17 cellular contexts compared by ENCODE assay signal in genomic region chr6:157023958-157024357, GRCh38.
DNase-seq lines count a peak whose midpoint lies in the region; FAIRE-seq and TF ChIP-seq lines count a peak whose summit lies in the region.
"Had no signal": no experiment of that assay in that cellular context is flagged by ENCODE, and none has a peak within 500 bp of the region (broad histone marks: within the 10 kb centered on the region; RNA-seq: fewer than 3 reads in every experiment).

No MANE protein-coding gene starts in this region.

- H3K4ac ChIP-seq in mesendoderm (ENCODE audit: low read depth, low read length), result no peak overlapping the region

- no peak overlapping the region for H3K9ac ChIP-seq in astrocyte (ENCODE audit: low read length)
- H3K9ac ChIP-seq in mesendoderm (ENCODE audit: low read length), result no peak overlapping the region
- H3K9ac ChIP-seq in MM.1S (ENCODE audit: low read length), result no peak overlapping the region
- H3K9ac ChIP-seq: parathyroid adenoma had no signal

- H3K36me3 ChIP-seq in astrocyte (ENCODE audit: insufficient read depth, low read length), result no peaks in the 10 kb centered on the region
- H3K36me3 ChIP-seq in transverse colon, result no peaks in the 10 kb centered on the region
- no peaks in the 10 kb centered on the region for H3K36me3 ChIP-seq in mesendoderm (ENCODE audit: control insufficient read depth, insufficient read depth, low read length)
- H3K36me3 ChIP-seq in MM.1S (replicated peaks; ENCODE audit: insufficient read depth, low read length), result no peaks in the 10 kb centered on the region
- H3K36me3 ChIP-seq: colonic mucosa had no signal

- in situ Hi-C loops in transverse colon (cut with MboI; ENCODE audit: low pct_ligation_motif_present in 1 of 4, low pct_unique_long_range_greater_than_20kb in 1 of 4, low sequenced_read_pairs in 3 of 4), result loop anchor here in 2 of 4 donors (10.0 to 25.0 kb wide), 2 partner anchors 239 to 337 kb away; no protein-coding TSS in a partner anchor

- 40 to 48% methylated on average over 2 of the region's 2 CpGs for WGBS in transverse colon (ENCODE audit: low coverage in 1 of 2), 2 donors
- no CpG with 5 or more reads among the region's 2 CpGs for WGBS in mesendoderm (ENCODE audit: extremely low coverage, insufficient coverage, low lambda C conversion rate)

- H3K9me2 ChIP-seq in MM.1S (replicated peaks; ENCODE audit: insufficient read depth, low read length), result no peaks in the 10 kb centered on the region

- H3K4me1 ChIP-seq in astrocyte (ENCODE audit: insufficient read depth, low read length) (peaks cover 3% of the 10 kb centered on the region), transverse colon (peaks cover 7 to 38% (median 18%) of the 10 kb centered on the region in 4 donors), mesendoderm (ENCODE audit: control insufficient read depth, low read depth, low read length) (peaks cover 6% of the 10 kb centered on the region), MM.1S (ENCODE audit: low read length) (peaks cover 7% of the 10 kb centered on the region)
- H3K4me1 ChIP-seq: colonic mucosa had no signal

- H3K36me3 Mint-ChIP-seq in astrocyte (ENCODE audit: low read depth, unreplicated experiment), result peaks cover 7% of the 10 kb centered on the region
- H3K36me3 Mint-ChIP-seq: activated naive CD8-positive, alpha-beta T cell; immature natural killer cell had no signal

- H3K9me3 ChIP-seq in astrocyte (ENCODE audit: insufficient read depth, low read depth, low read length) (no peaks in the 10 kb centered on the region), transverse colon (no peaks in the 10 kb centered on the region), MM.1S (replicated peaks; ENCODE audit: insufficient read depth, low read length) (no peaks in the 10 kb centered on the region)
- H3K9me3 ChIP-seq: colonic mucosa had no signal

- no peak overlapping the region for H4K5ac ChIP-seq in mesendoderm (ENCODE audit: low read length)

- peaks cover 11% of the 10 kb centered on the region for H3F3A ChIP-seq in MM.1S (ENCODE audit: insufficient read depth, low read length)

- H3K27ac Mint-ChIP-seq in astrocyte (ENCODE audit: unreplicated experiment), result no peak overlapping the region
- H3K27ac Mint-ChIP-seq: activated naive CD8-positive, alpha-beta T cell had no signal

- H2BK15ac ChIP-seq in mesendoderm (replicated peaks; ENCODE audit: low read depth), result no peak overlapping the region

- no peak overlapping the region for H2BK5ac ChIP-seq in mesendoderm (ENCODE audit: low read length)

- DNase-seq in LNCaP clone FGC (ENCODE audit: low read depth), result no peak
- DNase-seq in astrocyte (ENCODE audit: low read depth), result peak; percentile 81
- peak; percentile 63 for DNase-seq in left kidney (ENCODE audit: low read depth, low spot score)
- no peak for DNase-seq in transverse colon
- DNase-seq in HK-2 (ENCODE audit: unreplicated experiment), result no peak
- DNase-seq in mesendoderm, result no peak
- DNase-seq in MM.1S, result no peak
- DNase-seq: CD4-positive, alpha-beta memory T cell; colonic mucosa; GDM1; GOT3; immature natural killer cell; stimulated activated CD4-positive, alpha-beta T cell treated with anti-CD3 and anti-CD28 coated beads, Interleukin-2, amount 100 ng/mL, for 24 hours had no signal

- H3K18ac ChIP-seq in mesendoderm (ENCODE audit: low read length), result no peak overlapping the region

- H4K20me1 ChIP-seq in astrocyte (ENCODE audit: insufficient read depth, low read length) (peaks cover 40% of the 10 kb centered on the region), MM.1S (ENCODE audit: insufficient read depth, low read length) (no peaks in the 10 kb centered on the region)

- no peak for TF ChIP-seq POLR2A in transverse colon (IDR thresholded peaks at IDR 0.05)

- no peak for FAIRE-seq in astrocyte (lab: Jason Lieb, UNC)
- FAIRE-seq: GM18507 had no signal

- H3K27me3 Mint-ChIP-seq in astrocyte (ENCODE audit: low read depth, unreplicated experiment), result no peaks in the 10 kb centered on the region
- H3K27me3 Mint-ChIP-seq: activated naive CD8-positive, alpha-beta T cell; CD4-positive, alpha-beta memory T cell had no signal

- H3K4me2 ChIP-seq in astrocyte (ENCODE audit: low read length) (no peak overlapping the region), mesendoderm (ENCODE audit: low read length) (no peak overlapping the region), MM.1S (ENCODE audit: low read depth, low read length) (no peak overlapping the region)

- H2AFZ ChIP-seq in astrocyte (ENCODE audit: low read depth, low read length), result no peak overlapping the region
- H2AFZ ChIP-seq in MM.1S (ENCODE audit: low read length), result no peak overlapping the region
- H2AFZ ChIP-seq: parathyroid adenoma had no signal

- H3K27ac ChIP-seq in astrocyte (ENCODE audit: low read depth, low read length) (no peak overlapping the region), transverse colon (peak overlapping the region in 3 of 4 donors; percentile 30 to 100 (median 98)), mesendoderm (ENCODE audit: low read depth, low read length) (no peak overlapping the region), MM.1S (ENCODE audit: low read length) (no peak overlapping the region)
- H3K27ac ChIP-seq: colonic mucosa, parathyroid adenoma had no signal

- H3K56ac ChIP-seq in mesendoderm (ENCODE audit: low read length), result no peak overlapping the region

- H3K27me3 ChIP-seq in astrocyte (ENCODE audit: insufficient read depth, low read length) (no peaks in the 10 kb centered on the region), transverse colon (no peaks in the 10 kb centered on the region), mesendoderm (ENCODE audit: insufficient read depth, low read length, poor library complexity) (no peaks in the 10 kb centered on the region), MM.1S (replicated peaks; ENCODE audit: insufficient read depth, low read length) (no peaks in the 10 kb centered on the region)
- H3K27me3 ChIP-seq: colonic mucosa had no signal

- H4K8ac ChIP-seq in mesendoderm (ENCODE audit: low read depth, low read length), result no peak overlapping the region

- peaks cover 38% of the 10 kb centered on the region for H3K4me1 Mint-ChIP-seq in astrocyte (ENCODE audit: low read depth, unreplicated experiment)

- peak; percentile 30; the same call in 1 of the 2 replicates for TF ChIP-seq CTCF in LNCaP clone FGC (IDR thresholded peaks at IDR 0.05; ENCODE audit: control insufficient read depth, extremely low read depth, insufficient read depth)
- TF ChIP-seq CTCF in astrocyte (IDR thresholded peaks at IDR 0.05; ENCODE audit: insufficient read depth, low read depth, low read length), result no peak
- no peak for TF ChIP-seq CTCF in transverse colon (IDR thresholded peaks at IDR 0.05)
- no peak for TF ChIP-seq CTCF in MM.1S (IDR thresholded peaks at IDR 0.05; ENCODE audit: low read length)

- H3K4me3 ChIP-seq in LNCaP clone FGC (ENCODE audit: low read depth, low read length), result no peak overlapping the region
- H3K4me3 ChIP-seq in astrocyte (ENCODE audit: insufficient read depth, low read depth, low read length), result no peak overlapping the region
- H3K4me3 ChIP-seq in transverse colon, result no peak overlapping the region
- H3K4me3 ChIP-seq in mesendoderm (ENCODE audit: low read length), result no peak overlapping the region
- H3K4me3 ChIP-seq in MM.1S (ENCODE audit: low read length), result no peak overlapping the region
- H3K4me3 ChIP-seq: colonic mucosa, SK-N-MC had no signal

- H3K23ac ChIP-seq in mesendoderm (ENCODE audit: low read length), result no peak overlapping the region

- no peak overlapping the region for H2BK120ac ChIP-seq in mesendoderm (ENCODE audit: low read depth, low read length)

- peaks cover 6% of the 10 kb centered on the region for H3K9me3 Mint-ChIP-seq in astrocyte (ENCODE audit: unreplicated experiment)
- H3K9me3 Mint-ChIP-seq: CD4-positive, alpha-beta memory T cell; immature natural killer cell had no signal

- H3K4me3 Mint-ChIP-seq in astrocyte (ENCODE audit: unreplicated experiment), result no peak overlapping the region
- H3K4me3 Mint-ChIP-seq: activated naive CD8-positive, alpha-beta T cell; immature natural killer cell had no signal

- TF ChIP-seq EP300 in transverse colon (IDR thresholded peaks at IDR 0.05; ENCODE audit: low read depth), result no peak

- H3K79me1 ChIP-seq in mesendoderm (ENCODE audit: low read length), result peaks cover 4% of the 10 kb centered on the region

- no peak overlapping the region for H2AK5ac ChIP-seq in mesendoderm (ENCODE audit: low read length)

- intact Hi-C loops in transverse colon (cut with DNase I; ENCODE audit: low total_unique reads), result loop anchor here (5.0 to 10.0 kb wide), 2 partner anchors 247 to 339 kb away; partner anchors contain the start of gene ARID1B

- H3K79me2 ChIP-seq in astrocyte (ENCODE audit: insufficient read depth, low read length) (peaks cover 78% of the 10 kb centered on the region), mesendoderm (ENCODE audit: control insufficient read depth, insufficient read depth, low read length) (peaks cover 18% of the 10 kb centered on the region), MM.1S (ENCODE audit: low read length) (peaks cover 69% of the 10 kb centered on the region)

Comparison
In these comparisons a context has a peak if more than half of its experiments do, and no peak if none do; other contexts are left out.
1. DNase-seq: peak in astrocyte (single experiment) and left kidney (single experiment); none in LNCaP clone FGC (single experiment), transverse colon (single experiment), HK-2 (single experiment), mesendoderm (single experiment) and MM.1S (single experiment).
2. H3K27ac ChIP-seq: peak in transverse colon (3 of 4); none in astrocyte (single experiment), mesendoderm (single experiment) and MM.1S (single experiment).